ENCODE assay signal across 14 cellular contexts in genomic region chr11:118641463-118642019, GRCh38. TPM values are rescaled to one million over a fixed set of nuclear protein-coding genes. Genes with fewer than 3 reads are reported as not detected.
DNase-seq lines count a peak whose midpoint lies in the region; ATAC-seq, FAIRE-seq and TF ChIP-seq lines count a peak whose summit lies in the region.
"Had no signal": no experiment of that assay in that cellular context is flagged by ENCODE, and none has a peak within 500 bp of the region (broad histone marks: within the 10 kb centered on the region; RNA-seq: fewer than 3 reads in every experiment).

No MANE protein-coding gene starts in this region.

- H3K27me3 ChIP-seq in MM.1S (replicated peaks; ENCODE audit: insufficient read depth, low read length) (no peaks in the 10 kb centered on the region), breast epithelium (no peaks in the 10 kb centered on the region), small intestine (ENCODE audit: control insufficient read depth in 2 of 2, insufficient read depth in 2 of 2, low read length in 2 of 2) (no peaks in the 10 kb centered on the region)

- no peaks in the 10 kb centered on the region for H3K9me2 ChIP-seq in MM.1S (replicated peaks; ENCODE audit: insufficient read depth, low read length)

- H4K20me1 ChIP-seq in MM.1S (ENCODE audit: insufficient read depth, low read length) = no peaks in the 10 kb centered on the region

- FAIRE-seq in small intestine (lab: Jason Lieb, UNC) = no peak

- H3K4me1 ChIP-seq in MM.1S (ENCODE audit: low read length) (peaks cover 14% of the 10 kb centered on the region), breast epithelium (peaks cover 0 to 4% of the 10 kb centered on the region in 2 donors), small intestine (ENCODE audit: control insufficient read depth in 2 of 2, insufficient read depth in 1 of 2, low read depth in 1 of 2, low read length in 1 of 2) (peaks cover 0 to 7% of the 10 kb centered on the region in 2 donors)

- no peaks in the 10 kb centered on the region for H3K36me3 ChIP-seq in MM.1S (replicated peaks; ENCODE audit: insufficient read depth, low read length)
- H3K36me3 ChIP-seq in breast epithelium = no peaks in the 10 kb centered on the region
- no peaks in the 10 kb centered on the region for H3K36me3 ChIP-seq in small intestine (ENCODE audit: control insufficient read depth in 2 of 2, insufficient read depth in 2 of 2, low read length in 2 of 2)

- no peak for ATAC-seq in HG02763 (IDR thresholded peaks at IDR 0.05; ENCODE audit: unreplicated experiment)
- ATAC-seq: activated CD4-positive, alpha-beta T cell treated with anti-CD3 and anti-CD28 coated beads for 36 hours; activated T-helper 17 cell treated with anti-CD3 and anti-CD28 coated beads, Interleukin-2, amount 50 U/mL, for 72 hours had no signal

- H3K9me3 ChIP-seq in MM.1S (replicated peaks; ENCODE audit: insufficient read depth, low read length) (no peaks in the 10 kb centered on the region), breast epithelium (no peaks in the 10 kb centered on the region), small intestine (ENCODE audit: control insufficient read depth, low read depth) (no peaks in the 10 kb centered on the region)

- H3K27ac ChIP-seq in MM.1S (ENCODE audit: low read length) (no peak overlapping the region), breast epithelium (peak overlapping the region; percentile 0 to 14), small intestine (ENCODE audit: low read depth in 1 of 2, low read length in 1 of 2) (no peak overlapping the region)
- H3K27ac ChIP-seq: HL-60 had no signal

- no peak overlapping the region for H3K4me3 ChIP-seq in MM.1S (ENCODE audit: low read length)
- no peak overlapping the region for H3K4me3 ChIP-seq in breast epithelium
- H3K4me3 ChIP-seq in small intestine (ENCODE audit: low read depth in 1 of 2, low read length in 2 of 2) = no peak overlapping the region

- 20 to 70% (median 37%) methylated on average over 10 of the region's 10 CpGs for WGBS in small intestine, 3 donors

- DNase-seq in MM.1S (peak; percentile 90), NCI-H2196 (lab: John Stamatoyannopoulos, UW; ENCODE audit: unreplicated experiment) (peak; percentile 90), breast epithelium (ENCODE audit: low spot score in 2 of 2) (peak; percentile 62 to 77), small intestine (peak; percentile 89), NCI-H1048 (lab: John Stamatoyannopoulos, UW) (no peak), SIG-M5 (lab: John Stamatoyannopoulos, UW) (no peak)
- DNase-seq: activated CD4-positive, alpha-beta T cell treated with anti-CD3 and anti-CD28 coated beads for 36 hours; nucleus accumbens; stimulated activated CD4-positive, alpha-beta T cell treated with anti-CD3 and anti-CD28 coated beads, Interleukin-2, amount 100 ng/mL, for 24 hours; stimulated activated naive CD4-positive, alpha-beta T cell treated with Interleukin-2 at 50 U/mL for 16 hours had no signal

- TF ChIP-seq CTCF in MM.1S (IDR thresholded peaks at IDR 0.05; ENCODE audit: low read length) (no peak), breast epithelium (IDR thresholded peaks at IDR 0.05) (no peak)

- no peak overlapping the region for H2AFZ ChIP-seq in MM.1S (ENCODE audit: low read length)

- no peak overlapping the region for H3K9ac ChIP-seq in MM.1S (ENCODE audit: low read length)

- intact Hi-C loops in breast epithelium (cut with DNase I; ENCODE audit: low total_unique reads) = no loop called here

- no peak overlapping the region for H3K4me2 ChIP-seq in MM.1S (ENCODE audit: low read depth, low read length)

- TF ChIP-seq POLR2A in breast epithelium (IDR thresholded peaks at IDR 0.05) = no peak

- H3K79me2 ChIP-seq in MM.1S (ENCODE audit: low read length) = no peaks in the 10 kb centered on the region

- no peaks in the 10 kb centered on the region for H3F3A ChIP-seq in MM.1S (ENCODE audit: insufficient read depth, low read length)

RNA-seq across cellular contexts. Expression of gene PHLDB1, which starts 34.1 kb away (rescaled TPM):
- 100 to 1,000 TPM; 104 to 150 (median 109) TPM for total RNA-seq in breast epithelium
- polyA plus RNA-seq in small intestine = 10 to 100 TPM; 14.1 to 30.7 (median 15.1) TPM

RNA-seq across cellular contexts. Expression of gene TREH, which starts 37.9 kb away (rescaled TPM):
- total RNA-seq in breast epithelium = not detected
- polyA plus RNA-seq in small intestine = 10 to 100 TPM; 14.6 to 88.6 (median 64.0) TPM
- total RNA-seq: activated CD4-positive, alpha-beta T cell treated with anti-CD3 and anti-CD28 coated beads for 36 hours; activated T-helper 17 cell treated with anti-CD3 and anti-CD28 coated beads, Interleukin-2, amount 50 U/mL, for 72 hours; Daoy had no signal

Comparison
In these comparisons a context has a peak if more than half of its experiments do, and no peak if none do; other contexts are left out.
1. DNase-seq: peak in MM.1S (single experiment), NCI-H2196 (single experiment), breast epithelium (2 of 2) and small intestine (single experiment); none in NCI-H1048 (single experiment) and SIG-M5 (single experiment).
2. H3K27ac ChIP-seq: peak in breast epithelium (2 of 2); none in MM.1S (single experiment) and small intestine (0 of 2).